In genomic region chr3:163735394-163735793, GRCh38 we compare ENCODE assay signal across 10 cellular contexts.
"Had no signal": no experiment of that assay in that cellular context is flagged by ENCODE, and none has a peak within 500 bp of the region (broad histone marks: within the 10 kb centered on the region; RNA-seq: fewer than 3 reads in every experiment).

No MANE protein-coding gene starts in this region.

- H3K4me2 ChIP-seq: GM23338 had no signal

- H3K4me1 Mint-ChIP-seq: GM23338, H9 had no signal

- FAIRE-seq: H1, H54, K562 had no signal

- DNase-seq: H9, HCEC 1CT, HFFc6, IMR-90, KG1 had no signal

- H3K27ac Mint-ChIP-seq: GM23338, H9, HFFc6 had no signal

- H3K27ac ChIP-seq: HL-60 had no signal

- H3K4me3 ChIP-seq: GM23338, K562 had no signal

- H3K4me3 Mint-ChIP-seq: GM23338, H9, HFFc6 had no signal

- ATAC-seq: GM23338, K562 had no signal

- H2AFZ ChIP-seq: GM23338 had no signal
